In genomic region chr5:141638771-141639170, GRCh38 we compare ENCODE assay signal across 13 cellular contexts. TPM values are rescaled to one million over a fixed set of nuclear protein-coding genes. Genes with fewer than 3 reads are reported as not detected.
A peak's percentile ranks its signal among the peaks of the same experiment; 100 is the strongest.
DNase-seq lines count a peak whose midpoint lies in the region; ATAC-seq and TF ChIP-seq lines count a peak whose summit lies in the region.
"Had no signal": no experiment of that assay in that cellular context is flagged by ENCODE, and none has a peak within 500 bp of the region (broad histone marks: within the 10 kb centered on the region; RNA-seq: fewer than 3 reads in every experiment).

No MANE protein-coding gene starts in this region.

- peak overlapping the region; percentile 14 for H3K9ac ChIP-seq in trophoblast cell (ENCODE audit: low read length)

- H3K9me3 Mint-ChIP-seq in central memory CD8-positive, alpha-beta T cell = no peaks in the 10 kb centered on the region

- H3K18ac ChIP-seq in trophoblast cell (ENCODE audit: low read length) = no peak overlapping the region

- no peak for TF ChIP-seq CTCF in OCI-LY7 (conservative IDR thresholded peaks at IDR 0.05; ENCODE audit: low read length)

- no peak overlapping the region for H3K27ac Mint-ChIP-seq in central memory CD8-positive, alpha-beta T cell (ENCODE audit: low read depth)

- H3K27me3 Mint-ChIP-seq in central memory CD8-positive, alpha-beta T cell = no peaks in the 10 kb centered on the region

- peaks cover 48% of the 10 kb centered on the region for H3K4me1 Mint-ChIP-seq in central memory CD8-positive, alpha-beta T cell

- no TSS peak for BruUV-seq in OCI-LY7 (replicated peaks; lab: Mats Ljungman, UMichigan)

- no CpG with 5 or more reads among the region's 2 CpGs for WGBS in trophoblast cell (ENCODE audit: extremely low coverage, insufficient coverage, insufficient read length)

- peak overlapping the region; percentile 84 for H3K4me3 Mint-ChIP-seq in central memory CD8-positive, alpha-beta T cell

- no peaks in the 10 kb centered on the region for H3K9me2 ChIP-seq in OCI-LY7 (ENCODE audit: insufficient read depth, low read length)

- no peak overlapping the region for H3K4ac ChIP-seq in trophoblast cell (ENCODE audit: low read depth, low read length)

- CTCF ChIA-PET in OCI-LY7 (lab: Charles Lee; ENCODE audit: unreplicated experiment) = interaction anchor here (0.6 to 2.0 kb wide), 2 partner anchors 12 to 948 kb away, joined by 3 to 4 read pairs; partner anchors contain the start of gene FCHSD1

- H3K79me2 ChIP-seq in OCI-LY7 (ENCODE audit: insufficient read depth, low read depth, low read length) = peaks cover 36% of the 10 kb centered on the region
- H3K79me2 ChIP-seq in trophoblast cell (ENCODE audit: control insufficient read depth, insufficient read depth, low read length, poor library complexity) = peaks cover 6% of the 10 kb centered on the region

- no peak overlapping the region for H4K12ac ChIP-seq in trophoblast cell (ENCODE audit: low read depth, low read length)

- ATAC-seq in central memory CD8-positive, alpha-beta T cell (replicated peaks; ENCODE audit: extremely low read depth, poor library complexity, severe bottlenecking) = no peak
- no peak for ATAC-seq in HG03469 (IDR thresholded peaks at IDR 0.05; ENCODE audit: unreplicated experiment)

- H2BK5ac ChIP-seq in trophoblast cell (ENCODE audit: low read depth, low read length, poor library complexity) = no peak overlapping the region

- no peak overlapping the region for H3K14ac ChIP-seq in trophoblast cell (ENCODE audit: low read length)

- H3K23ac ChIP-seq in trophoblast cell (ENCODE audit: low read length) = no peak overlapping the region

- POLR2A ChIA-PET in OCI-LY7 (lab: Charles Lee) = interaction anchor here (0.6 to 8.6 kb wide), 2 partner anchors 16 to 1617 kb away, joined by 3 to 101 read pairs; partner anchors contain the start of gene DIAPH1

- no peak overlapping the region for H2BK12ac ChIP-seq in trophoblast cell (ENCODE audit: low read length)

- no peaks in the 10 kb centered on the region for H3K27me3 ChIP-seq in trophoblast cell (ENCODE audit: insufficient read depth, low read length)
- H3K27me3 ChIP-seq: heart left ventricle, upper lobe of left lung had no signal

- H4K91ac ChIP-seq in trophoblast cell (ENCODE audit: low read depth, low read length) = no peak overlapping the region

- H2AK5ac ChIP-seq in trophoblast cell (ENCODE audit: low read length) = no peak overlapping the region

- H3K4me1 ChIP-seq in OCI-LY7 (ENCODE audit: insufficient read depth, low read length, poor library complexity, severe bottlenecking) (peaks cover 33% of the 10 kb centered on the region), trophoblast cell (ENCODE audit: control insufficient read depth in 1 of 2, insufficient read depth in 2 of 2, low read length in 2 of 2) (peaks cover 6 to 15% of the 10 kb centered on the region in 2 experiments)

- no peak overlapping the region for H2BK120ac ChIP-seq in trophoblast cell (ENCODE audit: insufficient read depth, low read length, poor library complexity)

- H3K9me3 ChIP-seq in OCI-LY7 (ENCODE audit: low read length) = no peaks in the 10 kb centered on the region
- peaks cover 2% of the 10 kb centered on the region for H3K9me3 ChIP-seq in trophoblast cell (ENCODE audit: insufficient read depth, low read depth, low read length)
- H3K9me3 ChIP-seq: heart left ventricle, upper lobe of left lung had no signal

- intact Hi-C loops in OCI-LY7 (cut with micrococcal nuclease; ENCODE audit: unreplicated experiment) = loop anchor here (1.0 to 5.0 kb wide), 2 partner anchors 46 to 111 kb away; no protein-coding TSS in a partner anchor

- no peak overlapping the region for H4K8ac ChIP-seq in trophoblast cell (ENCODE audit: low read depth, low read length)

- H3K4me2 ChIP-seq in OCI-LY7 (ENCODE audit: low read length) (peak overlapping the region; percentile 73), trophoblast cell (ENCODE audit: low read length) (no peak overlapping the region)

- H2AFZ ChIP-seq in OCI-LY7 (ENCODE audit: low read length) = no peak overlapping the region
- no peak overlapping the region for H2AFZ ChIP-seq in trophoblast cell (ENCODE audit: insufficient read depth, low read length, poor library complexity)

- H4K20me1 ChIP-seq in OCI-LY7 (ENCODE audit: insufficient read depth, low read length) = peaks cover 5% of the 10 kb centered on the region

- H3K36me3 ChIP-seq in OCI-LY7 (ENCODE audit: insufficient read depth, low read length) (peaks cover 55% of the 10 kb centered on the region), trophoblast cell (ENCODE audit: control insufficient read depth in 1 of 2, insufficient read depth in 2 of 2, low read length in 2 of 2) (peaks cover 10 to 17% of the 10 kb centered on the region in 2 experiments)
- H3K36me3 ChIP-seq: cardiac muscle cell had no signal

- peaks cover 18% of the 10 kb centered on the region for H3K36me3 Mint-ChIP-seq in central memory CD8-positive, alpha-beta T cell (ENCODE audit: insufficient read depth)

- H3K27ac ChIP-seq in OCI-LY7 (ENCODE audit: low read depth, low read length, poor library complexity, severe bottlenecking) (peak overlapping the region; percentile 59), trophoblast cell (ENCODE audit: low read depth, low read length) (no peak overlapping the region)
- H3K27ac ChIP-seq: cardiac muscle cell, epithelial cell of prostate, heart left ventricle, upper lobe of left lung had no signal

- peak; percentile 54 for DNase-seq in activated CD8-positive, alpha-beta memory T cell treated with anti-CD3 and anti-CD28 coated beads for 24 hours
- DNase-seq in activated CD8-positive, alpha-beta memory T cell treated with anti-CD3 and anti-CD28 coated beads, Interleukin-2, amount 50 U/mL, for 4 hours = no peak
- DNase-seq in OCI-LY7 (ENCODE audit: low spot score) (no peak), trophoblast cell (no peak), 8988T (no peak), activated gamma-delta T cell treated with Interleukin-2 at 50 U/mL for 16 hours (no peak)
- no peak for DNase-seq in central memory CD8-positive, alpha-beta T cell (ENCODE audit: low spot score in 2 of 2)
- DNase-seq: NCI-H1694 had no signal

- H3K79me1 ChIP-seq in trophoblast cell (ENCODE audit: low read length) = peaks cover 7% of the 10 kb centered on the region

- H3K4me3 ChIP-seq in OCI-LY7 (ENCODE audit: low read depth, low read length, poor library complexity, severe bottlenecking) (peak overlapping the region; percentile 98), trophoblast cell (ENCODE audit: low read depth, low read length) (no peak overlapping the region)
- H3K4me3 ChIP-seq: cardiac muscle cell had no signal

RNA-seq across cellular contexts. Expression of gene RELL2, which starts 2.0 kb away (rescaled TPM):
- total RNA-seq in OCI-LY7 (2014; rRNA removed; shearing (Covaris generic)) = 28.0 and 29.8 TPM in 2 replicates
- total RNA-seq in OCI-LY7 (2022) = 37.9 and 43.1 TPM in 2 replicates
- polyA plus RNA-seq in trophoblast cell (2013) = 2.5 and 3.0 TPM in 2 replicates

RNA-seq across cellular contexts. Expression of gene HDAC3, which starts 2.1 kb away (rescaled TPM):
- 78.8 and 85.4 TPM in 2 replicates for total RNA-seq in OCI-LY7 (2014; rRNA removed; shearing (Covaris generic))
- 83.6 and 85.3 TPM in 2 replicates for total RNA-seq in OCI-LY7 (2022)
- polyA plus RNA-seq in trophoblast cell (2013) = 53.3 and 54.0 TPM in 2 replicates

RNA-seq across cellular contexts. Expression of gene FCHSD1, which starts 12.4 kb away (rescaled TPM):
- total RNA-seq in OCI-LY7 (2014; rRNA removed; shearing (Covaris generic)) = 31.9 and 49.0 TPM in 2 replicates
- total RNA-seq in OCI-LY7 (2022) = 55.3 and 60.8 TPM in 2 replicates
- polyA plus RNA-seq in trophoblast cell (2013) = 18.2 and 18.6 TPM in 2 replicates

RNA-seq across cellular contexts. Expression of gene DIAPH1, which starts 20.0 kb away (rescaled TPM):
- 64.9 and 78.8 TPM in 2 replicates for total RNA-seq in OCI-LY7 (2014; rRNA removed; shearing (Covaris generic))
- total RNA-seq in OCI-LY7 (2022) = 143 and 174 TPM in 2 replicates
- 94.3 and 97.6 TPM in 2 replicates for polyA plus RNA-seq in trophoblast cell (2013)

RNA-seq across cellular contexts. Expression of gene ARAP3, which starts 43.3 kb away (rescaled TPM):
- not detected in 2 replicates for total RNA-seq in OCI-LY7 (2014; rRNA removed; shearing (Covaris generic))
- total RNA-seq in OCI-LY7 (2022) = not detected in 2 replicates
- 9.8 and 10.5 TPM in 2 replicates for polyA plus RNA-seq in trophoblast cell (2013)
